Comparison of ENCODE assay signal across 10 cellular contexts in genomic region chr2:167509585-167509984, GRCh38.
DNase-seq lines count a peak whose midpoint lies in the region; ATAC-seq and TF ChIP-seq lines count a peak whose summit lies in the region.
"Had no signal": no experiment of that assay in that cellular context is flagged by ENCODE, and none has a peak within 500 bp of the region (broad histone marks: within the 10 kb centered on the region; RNA-seq: fewer than 3 reads in every experiment).

No MANE protein-coding gene starts in this region.

- H3K4me3 Mint-ChIP-seq in CD4-positive, alpha-beta T cell = no peak overlapping the region

- POLR2A ChIA-PET in HEK293 (lab: Yijun Ruan, JAX) = no interaction called here
- POLR2A ChIA-PET in Panc1 (lab: Charles Lee) = no interaction called here
- POLR2A ChIA-PET in CD4-positive, alpha-beta T cell (lab: Charles Lee) = no interaction called here

- no peak for ATAC-seq in Panc1
- no peak for ATAC-seq in CD4-positive, alpha-beta T cell (ENCODE audit: poor library complexity)

- H3K36me3 ChIP-seq in HEK293 (ENCODE audit: control insufficient read depth in 2 of 2, insufficient read depth in 1 of 2, low read length in 2 of 2) = no peaks in the 10 kb centered on the region
- H3K36me3 ChIP-seq in Panc1 (ENCODE audit: control insufficient read depth, insufficient read depth, low read length) = no peaks in the 10 kb centered on the region
- H3K36me3 ChIP-seq: pancreas had no signal

- H3K4me1 ChIP-seq in HEK293 (ENCODE audit: control insufficient read depth, insufficient read depth, low read length) = no peaks in the 10 kb centered on the region
- H3K4me1 ChIP-seq in Panc1 (ENCODE audit: control insufficient read depth, insufficient read depth, low read length) = no peaks in the 10 kb centered on the region
- H3K4me1 ChIP-seq: pancreas had no signal

- intact Hi-C loops in Panc1 (cut with micrococcal nuclease; ENCODE audit: unreplicated experiment) = no loop called here
- intact Hi-C loops in CD4-positive, alpha-beta T cell (cut with DNase I, micrococcal nuclease) = no loop called here

- no peaks in the 10 kb centered on the region for H3K36me3 Mint-ChIP-seq in CD4-positive, alpha-beta T cell (ENCODE audit: low read depth)

- H3K4me3 ChIP-seq in HEK293 (ENCODE audit: low read depth, low read length) (no peak overlapping the region), Panc1 (ENCODE audit: low read depth in 2 of 2, low read length in 2 of 2) (no peak overlapping the region), fibroblast of pulmonary artery (replicated peaks; ENCODE audit: low read depth, low read length) (no peak overlapping the region), retinal pigment epithelial cell (ENCODE audit: low read length) (no peak overlapping the region)
- H3K4me3 ChIP-seq: pancreas had no signal

- H3K4me1 Mint-ChIP-seq in CD4-positive, alpha-beta T cell (ENCODE audit: low read depth) = no peaks in the 10 kb centered on the region

- DNase-seq in Panc1 (ENCODE audit: low read depth, low spot score) = peak; percentile 83
- DNase-seq in fibroblast of pulmonary artery (ENCODE audit: low read depth) = peak; percentile 91
- DNase-seq in retinal pigment epithelial cell (ENCODE audit: low read depth) = peak; percentile 17
- DNase-seq in CD4-positive, alpha-beta T cell = no peak
- no peak for DNase-seq in activated CD4-positive, alpha-beta T cell treated with anti-CD3 and anti-CD28 coated beads, Interleukin-2, amount 50 U/mL, for 1 hour
- no peak for DNase-seq in mesenteric fat pad (ENCODE audit: low spot score)
- no peak for DNase-seq in NCI-H1694 (lab: John Stamatoyannopoulos, UW)
- DNase-seq: pancreas; stimulated activated naive CD4-positive, alpha-beta T cell had no signal

- in situ Hi-C loops in Panc1 (cut with HindIII; ENCODE audit: low pct_unique_long_range_greater_than_20kb, low sequenced_read_pairs) = no loop called here

- no peak overlapping the region for H3K27ac Mint-ChIP-seq in CD4-positive, alpha-beta T cell

- H3K27ac ChIP-seq in HEK293 (ENCODE audit: extremely low read depth, low read depth, low read length) = no peak overlapping the region; the same call in 1 of the 2 replicates
- no peak overlapping the region for H3K27ac ChIP-seq in Panc1 (ENCODE audit: low read length)
- H3K27ac ChIP-seq in CD4-positive, alpha-beta T cell (ENCODE audit: low read depth, low read length) = no peak overlapping the region
- H3K27ac ChIP-seq: pancreas had no signal

- CTCF ChIA-PET in HEK293 (lab: Yijun Ruan, JAX) (no interaction called here), Panc1 (lab: Charles Lee) (no interaction called here)
- CTCF ChIA-PET in CD4-positive, alpha-beta T cell (lab: Charles Lee) = no interaction called here

- BruUV-seq in Panc1 (replicated peaks; lab: Mats Ljungman, UMichigan) = no TSS peak

- H3K27me3 Mint-ChIP-seq in CD4-positive, alpha-beta T cell = no peaks in the 10 kb centered on the region

- no peaks in the 10 kb centered on the region for H3K9me3 Mint-ChIP-seq in CD4-positive, alpha-beta T cell

- no peaks in the 10 kb centered on the region for H3K9me3 ChIP-seq in HEK293 (ENCODE audit: control insufficient read depth, insufficient read depth, low read depth, low read length)
- no peaks in the 10 kb centered on the region for H3K9me3 ChIP-seq in Panc1 (ENCODE audit: control insufficient read depth, insufficient read depth, low read depth, low read length)
- H3K9me3 ChIP-seq in CD4-positive, alpha-beta T cell (ENCODE audit: control insufficient read depth, low read length) = no peaks in the 10 kb centered on the region
- H3K9me3 ChIP-seq: pancreas had no signal

- TF ChIP-seq CTCF in HEK293 (tag by site-specific recombination; IDR thresholded peaks at IDR 0.05) = no peak
- no peak for TF ChIP-seq CTCF in Panc1 (IDR thresholded peaks at IDR 0.05)
- TF ChIP-seq CTCF in fibroblast of pulmonary artery (IDR thresholded peaks at IDR 0.05; ENCODE audit: low read length, missing control alignments) = no peak
- no peak for TF ChIP-seq CTCF in retinal pigment epithelial cell (conservative IDR thresholded peaks at IDR 0.05; ENCODE audit: low read depth, low read length)
- TF ChIP-seq CTCF in CD4-positive, alpha-beta T cell (IDR thresholded peaks at IDR 0.05) = no peak

- H3K27me3 ChIP-seq in Panc1 (ENCODE audit: control insufficient read depth, insufficient read depth, low read length) = no peaks in the 10 kb centered on the region
- no peaks in the 10 kb centered on the region for H3K27me3 ChIP-seq in CD4-positive, alpha-beta T cell (ENCODE audit: control insufficient read depth, insufficient read depth, low read length)
- H3K27me3 ChIP-seq: pancreas had no signal

TF ChIP-seq in HEK293, 187 proteins besides CTCF, POLR2A, EP300 and RAD21 (continues in another document):
- TF ChIP-seq PRDM1 (tag by site-specific recombination; IDR thresholded peaks at IDR 0.05) (peak; percentile 80), ZNF776 (tag by site-specific recombination; IDR thresholded peaks at IDR 0.05; ENCODE audit: borderline replicate concordance) (no peak), ZBTB48 (tag by site-specific recombination; IDR thresholded peaks at IDR 0.05) (0 out of 2 replicates have a peak, but pooled peaks have one; percentile 19), SP7 (tag by site-specific recombination; IDR thresholded peaks at IDR 0.05) (0 out of 2 replicates have a peak, but pooled peaks have one; percentile 17), ZBTB17 (tag by site-specific recombination; IDR thresholded peaks at IDR 0.05) (peak; percentile 46; the same call in 1 of the 2 replicates), ZNF596 (tag by site-specific recombination; IDR thresholded peaks at IDR 0.05) (no peak), KLF8 (tag by site-specific recombination; IDR thresholded peaks at IDR 0.05) (0 out of 2 replicates have a peak, but pooled peaks have one; percentile 33), FEZF1 (tag by site-specific recombination; IDR thresholded peaks at IDR 0.05) (peak; percentile 12; the same call in 1 of the 2 replicates), ZNF48 (tag by site-specific recombination; IDR thresholded peaks at IDR 0.05) (no peak), TRIM28 (IDR thresholded peaks at IDR 0.05; ENCODE audit: borderline replicate concordance, low read length) (peak; percentile 32; the same call in 1 of the 2 replicates), HOXD13 (CRISPR knock-in tag; IDR thresholded peaks at IDR 0.05; ENCODE audit: borderline replicate concordance) (peak; percentile 88; the same call in 1 of the 2 replicates)
- TF ChIP-seq, protein P1, sequence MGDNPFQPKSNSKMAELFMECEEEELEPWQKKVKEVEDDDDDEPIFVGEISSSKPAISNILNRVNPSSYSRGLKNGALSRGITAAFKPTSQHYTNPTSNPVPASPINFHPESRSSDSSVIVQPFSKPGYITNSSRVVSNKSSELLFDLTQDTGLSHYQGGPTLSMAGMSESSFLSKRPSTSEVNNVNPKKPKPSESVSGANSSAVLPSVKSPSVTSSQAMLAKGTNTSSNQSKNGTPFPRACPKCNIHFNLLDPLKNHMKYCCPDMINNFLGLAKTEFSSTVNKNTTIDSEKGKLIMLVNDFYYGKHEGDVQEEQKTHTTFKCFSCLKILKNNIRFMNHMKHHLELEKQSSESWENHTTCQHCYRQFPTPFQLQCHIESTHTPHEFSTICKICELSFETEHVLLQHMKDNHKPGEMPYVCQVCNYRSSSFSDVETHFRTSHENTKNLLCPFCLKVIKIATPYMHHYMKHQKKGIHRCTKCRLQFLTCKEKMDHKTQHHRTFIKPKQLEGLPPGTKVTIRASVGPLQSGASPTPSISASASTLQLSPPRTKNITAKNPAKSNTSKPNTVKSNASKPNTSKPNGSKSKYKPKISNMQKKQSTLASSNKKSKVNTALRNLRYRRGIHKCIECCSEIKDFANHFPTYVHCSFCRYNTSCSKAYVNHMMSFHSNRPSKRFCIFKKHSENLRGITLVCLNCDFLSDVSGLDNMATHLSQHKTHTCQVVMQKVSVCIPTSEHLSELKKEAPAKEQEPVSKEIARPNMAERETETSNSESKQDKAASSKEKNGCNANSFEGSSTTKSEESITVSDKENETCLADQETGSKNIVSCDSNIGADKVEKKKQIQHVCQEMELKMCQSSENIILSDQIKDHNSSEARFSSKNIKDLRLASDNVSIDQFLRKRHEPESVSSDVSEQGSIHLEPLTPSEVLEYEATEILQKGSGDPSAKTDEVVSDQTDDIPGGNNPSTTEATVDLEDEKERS (tag by site-specific recombination; IDR thresholded peaks at IDR 0.05) = peak; percentile 72
- TF ChIP-seq, protein P2, sequence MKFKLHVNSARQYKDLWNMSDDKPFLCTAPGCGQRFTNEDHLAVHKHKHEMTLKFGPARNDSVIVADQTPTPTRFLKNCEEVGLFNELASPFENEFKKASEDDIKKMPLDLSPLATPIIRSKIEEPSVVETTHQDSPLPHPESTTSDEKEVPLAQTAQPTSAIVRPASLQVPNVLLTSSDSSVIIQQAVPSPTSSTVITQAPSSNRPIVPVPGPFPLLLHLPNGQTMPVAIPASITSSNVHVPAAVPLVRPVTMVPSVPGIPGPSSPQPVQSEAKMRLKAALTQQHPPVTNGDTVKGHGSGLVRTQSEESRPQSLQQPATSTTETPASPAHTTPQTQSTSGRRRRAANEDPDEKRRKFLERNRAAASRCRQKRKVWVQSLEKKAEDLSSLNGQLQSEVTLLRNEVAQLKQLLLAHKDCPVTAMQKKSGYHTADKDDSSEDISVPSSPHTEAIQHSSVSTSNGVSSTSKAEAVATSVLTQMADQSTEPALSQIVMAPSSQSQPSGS (tag by site-specific recombination; IDR thresholded peaks at IDR 0.05; ENCODE audit: low read depth) = peak; percentile 78
- TF ChIP-seq, protein P3, sequence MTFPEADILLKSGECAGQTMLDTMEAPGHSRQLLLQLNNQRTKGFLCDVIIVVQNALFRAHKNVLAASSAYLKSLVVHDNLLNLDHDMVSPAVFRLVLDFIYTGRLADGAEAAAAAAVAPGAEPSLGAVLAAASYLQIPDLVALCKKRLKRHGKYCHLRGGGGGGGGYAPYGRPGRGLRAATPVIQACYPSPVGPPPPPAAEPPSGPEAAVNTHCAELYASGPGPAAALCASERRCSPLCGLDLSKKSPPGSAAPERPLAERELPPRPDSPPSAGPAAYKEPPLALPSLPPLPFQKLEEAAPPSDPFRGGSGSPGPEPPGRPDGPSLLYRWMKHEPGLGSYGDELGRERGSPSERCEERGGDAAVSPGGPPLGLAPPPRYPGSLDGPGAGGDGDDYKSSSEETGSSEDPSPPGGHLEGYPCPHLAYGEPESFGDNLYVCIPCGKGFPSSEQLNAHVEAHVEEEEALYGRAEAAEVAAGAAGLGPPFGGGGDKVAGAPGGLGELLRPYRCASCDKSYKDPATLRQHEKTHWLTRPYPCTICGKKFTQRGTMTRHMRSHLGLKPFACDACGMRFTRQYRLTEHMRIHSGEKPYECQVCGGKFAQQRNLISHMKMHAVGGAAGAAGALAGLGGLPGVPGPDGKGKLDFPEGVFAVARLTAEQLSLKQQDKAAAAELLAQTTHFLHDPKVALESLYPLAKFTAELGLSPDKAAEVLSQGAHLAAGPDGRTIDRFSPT (tag by site-specific recombination; IDR thresholded peaks at IDR 0.05) = 0 out of 2 replicates have a peak, but pooled peaks have one; percentile 53

Comparison
In these comparisons a context has a peak if more than half of its experiments do, and no peak if none do; other contexts are left out.
1. DNase-seq: peak in Panc1 (single experiment), fibroblast of pulmonary artery (single experiment) and retinal pigment epithelial cell (single experiment); none in CD4-positive, alpha-beta T cell (0 of 10), activated CD4-positive, alpha-beta T cell treated with anti-CD3 and anti-CD28 coated beads, Interleukin-2, amount 50 U/mL, for 1 hour (single experiment), mesenteric fat pad (single experiment) and NCI-H1694 (single experiment).